1 cellular context compared by ENCODE assay signal in the genomic region with DNA sequence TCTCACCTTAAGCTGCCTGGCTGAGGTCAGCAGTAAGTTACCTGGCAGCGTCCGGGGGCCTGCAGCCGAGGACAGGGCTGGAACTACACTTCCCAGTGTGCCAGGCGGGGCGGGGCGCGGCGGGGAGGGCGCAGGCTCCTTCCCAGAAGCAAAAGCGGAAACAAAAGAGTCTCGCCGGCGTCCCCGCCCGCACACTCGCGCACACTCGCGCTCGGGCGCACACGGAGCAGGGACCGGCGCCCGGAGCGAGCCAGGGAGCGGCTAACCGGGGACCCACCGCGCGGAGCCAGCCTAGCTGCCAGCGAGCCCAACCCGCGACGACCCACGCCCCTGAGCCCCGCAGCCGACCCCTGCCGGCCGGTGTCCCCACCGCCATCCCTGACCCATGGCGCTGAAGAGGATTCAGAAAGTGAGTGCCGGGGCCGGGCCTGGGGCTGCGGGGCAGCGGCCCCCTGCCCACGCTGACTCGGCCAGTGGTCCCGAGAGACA.
TF ChIP-seq lines count a peak whose summit lies in the region.

A gene (plus strand): TSS at position 190 of the 489 bp plus-strand sequence. CDS start 196 bp downstream, at position 386.

TF ChIP-seq in HepG2, 621 proteins besides CTCF, POLR2A, EP300 and RAD21 (continued from another document and continues in another):
- TF ChIP-seq, protein P1, sequence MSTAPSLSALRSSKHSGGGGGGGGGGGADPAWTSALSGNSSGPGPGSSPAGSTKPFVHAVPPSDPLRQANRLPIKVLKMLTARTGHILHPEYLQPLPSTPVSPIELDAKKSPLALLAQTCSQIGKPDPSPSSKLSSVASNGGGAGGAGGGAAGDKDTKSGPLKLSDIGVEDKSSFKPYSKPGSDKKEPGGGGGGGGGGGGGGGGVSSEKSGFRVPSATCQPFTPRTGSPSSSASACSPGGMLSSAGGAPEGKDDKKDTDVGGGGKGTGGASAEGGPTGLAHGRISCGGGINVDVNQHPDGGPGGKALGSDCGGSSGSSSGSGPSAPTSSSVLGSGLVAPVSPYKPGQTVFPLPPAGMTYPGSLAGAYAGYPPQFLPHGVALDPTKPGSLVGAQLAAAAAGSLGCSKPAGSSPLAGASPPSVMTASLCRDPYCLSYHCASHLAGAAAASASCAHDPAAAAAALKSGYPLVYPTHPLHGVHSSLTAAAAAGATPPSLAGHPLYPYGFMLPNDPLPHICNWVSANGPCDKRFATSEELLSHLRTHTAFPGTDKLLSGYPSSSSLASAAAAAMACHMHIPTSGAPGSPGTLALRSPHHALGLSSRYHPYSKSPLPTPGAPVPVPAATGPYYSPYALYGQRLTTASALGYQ (CRISPR knock-in tag; IDR thresholded peaks at IDR 0.05), result 0 out of 2 replicates have a peak, but pooled peaks have one; percentile 44
- TF ChIP-seq ZMAT3 (CRISPR knock-in tag; conservative IDR thresholded peaks at IDR 0.05) (0 out of 2 replicates have a peak, but pooled peaks have one; percentile 47), ZNF451 (CRISPR knock-in tag; IDR thresholded peaks at IDR 0.05) (peak; percentile 78; the same call in 1 of the 2 replicates), ZNF33B (CRISPR knock-in tag; IDR thresholded peaks at IDR 0.05) (0 out of 2 replicates have a peak, but pooled peaks have one; percentile 51), ZNF256 (CRISPR knock-in tag; conservative IDR thresholded peaks at IDR 0.05) (0 out of 2 replicates have a peak, but pooled peaks have one; percentile 60), KLF12 (CRISPR knock-in tag; IDR thresholded peaks at IDR 0.05; ENCODE audit: borderline replicate concordance) (peak; percentile 84), MEIS1 (CRISPR knock-in tag; IDR thresholded peaks at IDR 0.05; ENCODE audit: borderline replicate concordance) (peak; percentile 55; the same call in 1 of the 2 replicates), SAP130 (CRISPR knock-in tag; IDR thresholded peaks at IDR 0.05; ENCODE audit: low read depth) (peak; percentile 86), MYNN (CRISPR knock-in tag; IDR thresholded peaks at IDR 0.05; ENCODE audit: low read depth) (no peak), ZNF546 (CRISPR knock-in tag; conservative IDR thresholded peaks at IDR 0.05) (peak; percentile 72; the same call in 1 of the 2 replicates), ZNF773 (CRISPR knock-in tag; IDR thresholded peaks at IDR 0.05; ENCODE audit: borderline replicate concordance) (peak; percentile 77; the same call in 1 of the 2 replicates), ZNF343 (CRISPR knock-in tag; IDR thresholded peaks at IDR 0.05) (peak; percentile 64; the same call in 1 of the 2 replicates), TCF12 (IDR thresholded peaks at IDR 0.05) (no peak), TCF12 (CRISPR knock-in tag; IDR thresholded peaks at IDR 0.05) (peak; percentile 81), MXD4 (CRISPR knock-in tag; IDR thresholded peaks at IDR 0.05) (peak; percentile 82), ISL2 (CRISPR knock-in tag; IDR thresholded peaks at IDR 0.05) (peak; percentile 39; the same call in 1 of the 2 replicates), MIER2 (CRISPR knock-in tag; IDR thresholded peaks at IDR 0.05) (no peak), ZNF337 (CRISPR knock-in tag; IDR thresholded peaks at IDR 0.05; ENCODE audit: borderline replicate concordance, low read depth) (peak; percentile 59; the same call in 1 of the 2 replicates), NPAS2 (CRISPR knock-in tag; IDR thresholded peaks at IDR 0.05; ENCODE audit: borderline replicate concordance) (no peak), ZNF883 (CRISPR knock-in tag; IDR thresholded peaks at IDR 0.05; ENCODE audit: not compliant biosample characterization) (peak; percentile 65), ZNF446 (CRISPR knock-in tag; IDR thresholded peaks at IDR 0.05) (peak; percentile 76; the same call in 1 of the 2 replicates), FOSL1 (CRISPR knock-in tag; IDR thresholded peaks at IDR 0.05; ENCODE audit: borderline replicate concordance) (0 out of 2 replicates have a peak, but pooled peaks have one; percentile 23), CENPT (CRISPR knock-in tag; IDR thresholded peaks at IDR 0.05; ENCODE audit: low read depth) (no peak), LCORL (IDR thresholded peaks at IDR 0.05) (no peak), LCORL (CRISPR knock-in tag; IDR thresholded peaks at IDR 0.05) (0 out of 2 replicates have a peak, but pooled peaks have one; percentile 24), ZNF670 (CRISPR knock-in tag; IDR thresholded peaks at IDR 0.05; ENCODE audit: borderline replicate concordance) (no peak), NR2F6 (IDR thresholded peaks at IDR 0.05) (no peak), NR2F6 (CRISPR knock-in tag; IDR thresholded peaks at IDR 0.05) (peak; percentile 19; the same call in 1 of the 2 replicates), WIZ (CRISPR knock-in tag; IDR thresholded peaks at IDR 0.05) (no peak), SALL1 (CRISPR knock-in tag; IDR thresholded peaks at IDR 0.05) (peak; percentile 60; the same call in 1 of the 2 replicates)
- TF ChIP-seq, protein P2, sequence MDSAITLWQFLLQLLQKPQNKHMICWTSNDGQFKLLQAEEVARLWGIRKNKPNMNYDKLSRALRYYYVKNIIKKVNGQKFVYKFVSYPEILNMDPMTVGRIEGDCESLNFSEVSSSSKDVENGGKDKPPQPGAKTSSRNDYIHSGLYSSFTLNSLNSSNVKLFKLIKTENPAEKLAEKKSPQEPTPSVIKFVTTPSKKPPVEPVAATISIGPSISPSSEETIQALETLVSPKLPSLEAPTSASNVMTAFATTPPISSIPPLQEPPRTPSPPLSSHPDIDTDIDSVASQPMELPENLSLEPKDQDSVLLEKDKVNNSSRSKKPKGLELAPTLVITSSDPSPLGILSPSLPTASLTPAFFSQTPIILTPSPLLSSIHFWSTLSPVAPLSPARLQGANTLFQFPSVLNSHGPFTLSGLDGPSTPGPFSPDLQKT (CRISPR knock-in tag; IDR thresholded peaks at IDR 0.05; ENCODE audit: borderline replicate concordance), result 0 out of 2 replicates have a peak, but pooled peaks have one; percentile 30
- TF ChIP-seq, protein P3, sequence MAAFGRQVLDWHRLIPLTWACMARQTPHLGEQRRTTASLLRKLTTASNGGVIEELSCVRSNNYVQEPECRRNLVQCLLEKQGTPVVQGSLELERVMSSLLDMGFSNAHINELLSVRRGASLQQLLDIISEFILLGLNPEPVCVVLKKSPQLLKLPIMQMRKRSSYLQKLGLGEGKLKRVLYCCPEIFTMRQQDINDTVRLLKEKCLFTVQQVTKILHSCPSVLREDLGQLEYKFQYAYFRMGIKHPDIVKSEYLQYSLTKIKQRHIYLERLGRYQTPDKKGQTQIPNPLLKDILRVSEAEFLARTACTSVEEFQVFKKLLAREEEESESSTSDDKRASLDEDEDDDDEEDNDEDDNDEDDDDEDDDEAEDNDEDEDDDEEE (CRISPR knock-in tag; IDR thresholded peaks at IDR 0.05), result peak; percentile 53; the same call in 1 of the 2 replicates
- TF ChIP-seq, protein P4, sequence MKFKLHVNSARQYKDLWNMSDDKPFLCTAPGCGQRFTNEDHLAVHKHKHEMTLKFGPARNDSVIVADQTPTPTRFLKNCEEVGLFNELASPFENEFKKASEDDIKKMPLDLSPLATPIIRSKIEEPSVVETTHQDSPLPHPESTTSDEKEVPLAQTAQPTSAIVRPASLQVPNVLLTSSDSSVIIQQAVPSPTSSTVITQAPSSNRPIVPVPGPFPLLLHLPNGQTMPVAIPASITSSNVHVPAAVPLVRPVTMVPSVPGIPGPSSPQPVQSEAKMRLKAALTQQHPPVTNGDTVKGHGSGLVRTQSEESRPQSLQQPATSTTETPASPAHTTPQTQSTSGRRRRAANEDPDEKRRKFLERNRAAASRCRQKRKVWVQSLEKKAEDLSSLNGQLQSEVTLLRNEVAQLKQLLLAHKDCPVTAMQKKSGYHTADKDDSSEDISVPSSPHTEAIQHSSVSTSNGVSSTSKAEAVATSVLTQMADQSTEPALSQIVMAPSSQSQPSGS (CRISPR knock-in tag; IDR thresholded peaks at IDR 0.05), result peak; percentile 10; the same call in 1 of the 2 replicates
- TF ChIP-seq, protein P5, sequence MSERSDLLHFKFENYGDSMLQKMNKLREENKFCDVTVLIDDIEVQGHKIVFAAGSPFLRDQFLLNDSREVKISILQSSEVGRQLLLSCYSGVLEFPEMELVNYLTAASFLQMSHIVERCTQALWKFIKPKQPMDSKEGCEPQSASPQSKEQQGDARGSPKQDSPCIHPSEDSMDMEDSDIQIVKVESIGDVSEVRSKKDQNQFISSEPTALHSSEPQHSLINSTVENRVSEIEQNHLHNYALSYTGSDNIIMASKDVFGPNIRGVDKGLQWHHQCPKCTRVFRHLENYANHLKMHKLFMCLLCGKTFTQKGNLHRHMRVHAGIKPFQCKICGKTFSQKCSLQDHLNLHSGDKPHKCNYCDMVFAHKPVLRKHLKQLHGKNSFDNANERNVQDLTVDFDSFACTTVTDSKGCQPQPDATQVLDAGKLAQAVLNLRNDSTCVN (CRISPR knock-in tag; IDR thresholded peaks at IDR 0.05; ENCODE audit: borderline replicate concordance), result 0 out of 2 replicates have a peak, but pooled peaks have one; percentile 22
- TF ChIP-seq, protein P6, sequence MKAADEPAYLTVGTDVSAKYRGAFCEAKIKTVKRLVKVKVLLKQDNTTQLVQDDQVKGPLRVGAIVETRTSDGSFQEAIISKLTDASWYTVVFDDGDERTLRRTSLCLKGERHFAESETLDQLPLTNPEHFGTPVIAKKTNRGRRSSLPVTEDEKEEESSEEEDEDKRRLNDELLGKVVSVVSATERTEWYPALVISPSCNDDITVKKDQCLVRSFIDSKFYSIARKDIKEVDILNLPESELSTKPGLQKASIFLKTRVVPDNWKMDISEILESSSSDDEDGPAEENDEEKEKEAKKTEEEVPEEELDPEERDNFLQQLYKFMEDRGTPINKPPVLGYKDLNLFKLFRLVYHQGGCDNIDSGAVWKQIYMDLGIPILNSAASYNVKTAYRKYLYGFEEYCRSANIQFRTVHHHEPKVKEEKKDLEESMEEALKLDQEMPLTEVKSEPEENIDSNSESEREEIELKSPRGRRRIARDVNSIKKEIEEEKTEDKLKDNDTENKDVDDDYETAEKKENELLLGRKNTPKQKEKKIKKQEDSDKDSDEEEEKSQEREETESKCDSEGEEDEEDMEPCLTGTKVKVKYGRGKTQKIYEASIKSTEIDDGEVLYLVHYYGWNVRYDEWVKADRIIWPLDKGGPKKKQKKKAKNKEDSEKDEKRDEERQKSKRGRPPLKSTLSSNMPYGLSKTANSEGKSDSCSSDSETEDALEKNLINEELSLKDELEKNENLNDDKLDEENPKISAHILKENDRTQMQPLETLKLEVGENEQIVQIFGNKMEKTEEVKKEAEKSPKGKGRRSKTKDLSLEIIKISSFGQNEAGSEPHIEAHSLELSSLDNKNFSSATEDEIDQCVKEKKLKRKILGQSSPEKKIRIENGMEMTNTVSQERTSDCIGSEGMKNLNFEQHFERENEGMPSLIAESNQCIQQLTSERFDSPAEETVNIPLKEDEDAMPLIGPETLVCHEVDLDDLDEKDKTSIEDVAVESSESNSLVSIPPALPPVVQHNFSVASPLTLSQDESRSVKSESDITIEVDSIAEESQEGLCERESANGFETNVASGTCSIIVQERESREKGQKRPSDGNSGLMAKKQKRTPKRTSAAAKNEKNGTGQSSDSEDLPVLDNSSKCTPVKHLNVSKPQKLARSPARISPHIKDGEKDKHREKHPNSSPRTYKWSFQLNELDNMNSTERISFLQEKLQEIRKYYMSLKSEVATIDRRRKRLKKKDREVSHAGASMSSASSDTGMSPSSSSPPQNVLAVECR (CRISPR knock-in tag; IDR thresholded peaks at IDR 0.05; ENCODE audit: borderline replicate concordance), result peak; percentile 90; the same call in 1 of the 2 replicates
- TF ChIP-seq, protein P7, sequence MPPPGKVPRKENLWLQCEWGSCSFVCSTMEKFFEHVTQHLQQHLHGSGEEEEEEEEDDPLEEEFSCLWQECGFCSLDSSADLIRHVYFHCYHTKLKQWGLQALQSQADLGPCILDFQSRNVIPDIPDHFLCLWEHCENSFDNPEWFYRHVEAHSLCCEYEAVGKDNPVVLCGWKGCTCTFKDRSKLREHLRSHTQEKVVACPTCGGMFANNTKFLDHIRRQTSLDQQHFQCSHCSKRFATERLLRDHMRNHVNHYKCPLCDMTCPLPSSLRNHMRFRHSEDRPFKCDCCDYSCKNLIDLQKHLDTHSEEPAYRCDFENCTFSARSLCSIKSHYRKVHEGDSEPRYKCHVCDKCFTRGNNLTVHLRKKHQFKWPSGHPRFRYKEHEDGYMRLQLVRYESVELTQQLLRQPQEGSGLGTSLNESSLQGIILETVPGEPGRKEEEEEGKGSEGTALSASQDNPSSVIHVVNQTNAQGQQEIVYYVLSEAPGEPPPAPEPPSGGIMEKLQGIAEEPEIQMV (CRISPR knock-in tag; IDR thresholded peaks at IDR 0.05; ENCODE audit: low read depth), result peak; percentile 98
- TF ChIP-seq, protein P8, sequence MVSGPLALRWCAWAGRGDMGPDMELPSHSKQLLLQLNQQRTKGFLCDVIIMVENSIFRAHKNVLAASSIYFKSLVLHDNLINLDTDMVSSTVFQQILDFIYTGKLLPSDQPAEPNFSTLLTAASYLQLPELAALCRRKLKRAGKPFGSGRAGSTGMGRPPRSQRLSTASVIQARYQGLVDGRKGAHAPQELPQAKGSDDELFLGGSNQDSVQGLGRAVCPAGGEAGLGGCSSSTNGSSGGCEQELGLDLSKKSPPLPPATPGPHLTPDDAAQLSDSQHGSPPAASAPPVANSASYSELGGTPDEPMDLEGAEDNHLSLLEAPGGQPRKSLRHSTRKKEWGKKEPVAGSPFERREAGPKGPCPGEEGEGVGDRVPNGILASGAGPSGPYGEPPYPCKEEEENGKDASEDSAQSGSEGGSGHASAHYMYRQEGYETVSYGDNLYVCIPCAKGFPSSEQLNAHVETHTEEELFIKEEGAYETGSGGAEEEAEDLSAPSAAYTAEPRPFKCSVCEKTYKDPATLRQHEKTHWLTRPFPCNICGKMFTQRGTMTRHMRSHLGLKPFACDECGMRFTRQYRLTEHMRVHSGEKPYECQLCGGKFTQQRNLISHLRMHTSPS (CRISPR knock-in tag; IDR thresholded peaks at IDR 0.05; ENCODE audit: low read depth), result no peak
- TF ChIP-seq, protein P9, sequence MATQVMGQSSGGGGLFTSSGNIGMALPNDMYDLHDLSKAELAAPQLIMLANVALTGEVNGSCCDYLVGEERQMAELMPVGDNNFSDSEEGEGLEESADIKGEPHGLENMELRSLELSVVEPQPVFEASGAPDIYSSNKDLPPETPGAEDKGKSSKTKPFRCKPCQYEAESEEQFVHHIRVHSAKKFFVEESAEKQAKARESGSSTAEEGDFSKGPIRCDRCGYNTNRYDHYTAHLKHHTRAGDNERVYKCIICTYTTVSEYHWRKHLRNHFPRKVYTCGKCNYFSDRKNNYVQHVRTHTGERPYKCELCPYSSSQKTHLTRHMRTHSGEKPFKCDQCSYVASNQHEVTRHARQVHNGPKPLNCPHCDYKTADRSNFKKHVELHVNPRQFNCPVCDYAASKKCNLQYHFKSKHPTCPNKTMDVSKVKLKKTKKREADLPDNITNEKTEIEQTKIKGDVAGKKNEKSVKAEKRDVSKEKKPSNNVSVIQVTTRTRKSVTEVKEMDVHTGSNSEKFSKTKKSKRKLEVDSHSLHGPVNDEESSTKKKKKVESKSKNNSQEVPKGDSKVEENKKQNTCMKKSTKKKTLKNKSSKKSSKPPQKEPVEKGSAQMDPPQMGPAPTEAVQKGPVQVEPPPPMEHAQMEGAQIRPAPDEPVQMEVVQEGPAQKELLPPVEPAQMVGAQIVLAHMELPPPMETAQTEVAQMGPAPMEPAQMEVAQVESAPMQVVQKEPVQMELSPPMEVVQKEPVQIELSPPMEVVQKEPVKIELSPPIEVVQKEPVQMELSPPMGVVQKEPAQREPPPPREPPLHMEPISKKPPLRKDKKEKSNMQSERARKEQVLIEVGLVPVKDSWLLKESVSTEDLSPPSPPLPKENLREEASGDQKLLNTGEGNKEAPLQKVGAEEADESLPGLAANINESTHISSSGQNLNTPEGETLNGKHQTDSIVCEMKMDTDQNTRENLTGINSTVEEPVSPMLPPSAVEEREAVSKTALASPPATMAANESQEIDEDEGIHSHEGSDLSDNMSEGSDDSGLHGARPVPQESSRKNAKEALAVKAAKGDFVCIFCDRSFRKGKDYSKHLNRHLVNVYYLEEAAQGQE (IDR thresholded peaks at IDR 0.05; ENCODE audit: borderline replicate concordance in 1 of 2, low read depth in 1 of 2, low read length in 2 of 2), result peak in 1 of 2 experiments; percentile 47; a peak in 1 of 4 replicates
